Comparison of ENCODE assay signal across 8 cellular contexts in genomic region chrX:40172980-40173661, GRCh38.
DNase-seq lines count a peak whose midpoint lies in the region; ATAC-seq and TF ChIP-seq lines count a peak whose summit lies in the region.
"Had no signal": no experiment of that assay in that cellular context is flagged by ENCODE, and none has a peak within 500 bp of the region (broad histone marks: within the 10 kb centered on the region; RNA-seq: fewer than 3 reads in every experiment).

No MANE protein-coding gene starts in this region.

- ATAC-seq in activated B cell treated with CpG ODN at 0.5 μM for 24 hours (ENCODE audit: low read depth): no peak
- no peak for ATAC-seq in stimulated activated memory B cell treated with anti-CD40 and anti-IgM and Interleukin-4, amounts not matched to agents 10 μg/mL and 1 μg/mL and 100 μg/mL, for 72 hours
- ATAC-seq in HG03565 (IDR thresholded peaks at IDR 0.05; ENCODE audit: unreplicated experiment): no peak
- ATAC-seq: SK-N-SH treated with all-trans-retinoic acid at 6 μM for 48 hours had no signal

- no peak for TF ChIP-seq CTCF in activated B cell treated with CpG ODN at 0.5 μM for 24 hours (IDR thresholded peaks at IDR 0.05)

- H3K4me1 ChIP-seq in HAP-1: peaks cover 68% of the 10 kb centered on the region

- no peaks in the 10 kb centered on the region for H3K9me3 ChIP-seq in HAP-1
- peaks cover 14% of the 10 kb centered on the region for H3K9me3 ChIP-seq in iPS-18c (ENCODE audit: control insufficient read depth, insufficient read depth, low read length)

- no peaks in the 10 kb centered on the region for H3K9me3 Mint-ChIP-seq in activated B cell treated with CpG ODN at 0.5 μM for 24 hours
- H3K9me3 Mint-ChIP-seq in stimulated activated memory B cell treated with anti-CD40 and anti-IgM and Interleukin-4, amounts not matched to agents 10 μg/mL and 1 μg/mL and 100 μg/mL, for 72 hours: no peaks in the 10 kb centered on the region

- peaks cover 4% of the 10 kb centered on the region for H3K36me3 Mint-ChIP-seq in activated B cell treated with CpG ODN at 0.5 μM for 24 hours (ENCODE audit: low read depth)
- no peaks in the 10 kb centered on the region for H3K36me3 Mint-ChIP-seq in stimulated activated memory B cell treated with anti-CD40 and anti-IgM and Interleukin-4, amounts not matched to agents 10 μg/mL and 1 μg/mL and 100 μg/mL, for 72 hours

- in situ Hi-C loops in HAP-1 (cut with MboI; ENCODE audit: low sequenced_read_pairs): no loop called here
- in situ Hi-C loops in ACHN (cut with HindIII; ENCODE audit: low pct_ligation_motif_present, low pct_unique_long_range_greater_than_20kb, low sequenced_read_pairs): no loop called here

- H3K27me3 Mint-ChIP-seq in activated B cell treated with CpG ODN at 0.5 μM for 24 hours: no peaks in the 10 kb centered on the region
- no peaks in the 10 kb centered on the region for H3K27me3 Mint-ChIP-seq in stimulated activated memory B cell treated with anti-CD40 and anti-IgM and Interleukin-4, amounts not matched to agents 10 μg/mL and 1 μg/mL and 100 μg/mL, for 72 hours

- intact Hi-C loops in activated B cell treated with CpG ODN at 0.5 μM for 24 hours (cut with micrococcal nuclease): loop anchor here (5.0 kb wide), 2 partner anchors 294 to 561 kb away; no protein-coding TSS in a partner anchor

- peak overlapping the region; percentile 98 for H3K27ac Mint-ChIP-seq in activated B cell treated with CpG ODN at 0.5 μM for 24 hours
- peak overlapping the region; percentile 99 for H3K27ac Mint-ChIP-seq in stimulated activated memory B cell treated with anti-CD40 and anti-IgM and Interleukin-4, amounts not matched to agents 10 μg/mL and 1 μg/mL and 100 μg/mL, for 72 hours

- CTCF ChIA-PET in activated B cell treated with CpG ODN at 0.5 μM for 24 hours (lab: Charles Lee): interaction anchor here (0.9 kb wide), 1 partner anchor 76 kb away, joined by 3 read pairs; the partner anchor contains the start of gene BCOR

- H3K4me1 Mint-ChIP-seq in activated B cell treated with CpG ODN at 0.5 μM for 24 hours: peaks cover 63% of the 10 kb centered on the region
- H3K4me1 Mint-ChIP-seq in stimulated activated memory B cell treated with anti-CD40 and anti-IgM and Interleukin-4, amounts not matched to agents 10 μg/mL and 1 μg/mL and 100 μg/mL, for 72 hours: peaks cover 54% of the 10 kb centered on the region

- H3K27me3 ChIP-seq in HAP-1 (ENCODE audit: low read depth): no peaks in the 10 kb centered on the region

- H3K4me3 ChIP-seq in HAP-1: peak overlapping the region; percentile 49
- H3K4me3 ChIP-seq in iPS-18c (ENCODE audit: insufficient read depth, low read depth, low read length): peak overlapping the region; percentile 42

- H3K4me3 Mint-ChIP-seq in activated B cell treated with CpG ODN at 0.5 μM for 24 hours: peak overlapping the region; percentile 88
- peak overlapping the region; percentile 92 for H3K4me3 Mint-ChIP-seq in stimulated activated memory B cell treated with anti-CD40 and anti-IgM and Interleukin-4, amounts not matched to agents 10 μg/mL and 1 μg/mL and 100 μg/mL, for 72 hours

- DNase-seq in HAP-1 (ENCODE audit: low spot score in 2 of 2): no peak
- no peak for DNase-seq in activated B cell treated with CpG ODN at 0.5 μM for 24 hours
- DNase-seq in ACHN: no peak
- no peak for DNase-seq in Kasumi-1 (lab: John Stamatoyannopoulos, UW)

- POLR2A ChIA-PET in activated B cell treated with CpG ODN at 0.5 μM for 24 hours (lab: Charles Lee): interaction anchor here (1.1 to 8.0 kb wide), 5 partner anchors 76 to 1368 kb away, joined by 3 to 268 read pairs (median 4); partner anchors contain the start of gene BCOR

- no peaks in the 10 kb centered on the region; the same call in 1 of the 2 replicates for H3K36me3 ChIP-seq in HAP-1 (replicated peaks)
